ENCODE assay signal across 8 cellular contexts in the genomic region with DNA sequence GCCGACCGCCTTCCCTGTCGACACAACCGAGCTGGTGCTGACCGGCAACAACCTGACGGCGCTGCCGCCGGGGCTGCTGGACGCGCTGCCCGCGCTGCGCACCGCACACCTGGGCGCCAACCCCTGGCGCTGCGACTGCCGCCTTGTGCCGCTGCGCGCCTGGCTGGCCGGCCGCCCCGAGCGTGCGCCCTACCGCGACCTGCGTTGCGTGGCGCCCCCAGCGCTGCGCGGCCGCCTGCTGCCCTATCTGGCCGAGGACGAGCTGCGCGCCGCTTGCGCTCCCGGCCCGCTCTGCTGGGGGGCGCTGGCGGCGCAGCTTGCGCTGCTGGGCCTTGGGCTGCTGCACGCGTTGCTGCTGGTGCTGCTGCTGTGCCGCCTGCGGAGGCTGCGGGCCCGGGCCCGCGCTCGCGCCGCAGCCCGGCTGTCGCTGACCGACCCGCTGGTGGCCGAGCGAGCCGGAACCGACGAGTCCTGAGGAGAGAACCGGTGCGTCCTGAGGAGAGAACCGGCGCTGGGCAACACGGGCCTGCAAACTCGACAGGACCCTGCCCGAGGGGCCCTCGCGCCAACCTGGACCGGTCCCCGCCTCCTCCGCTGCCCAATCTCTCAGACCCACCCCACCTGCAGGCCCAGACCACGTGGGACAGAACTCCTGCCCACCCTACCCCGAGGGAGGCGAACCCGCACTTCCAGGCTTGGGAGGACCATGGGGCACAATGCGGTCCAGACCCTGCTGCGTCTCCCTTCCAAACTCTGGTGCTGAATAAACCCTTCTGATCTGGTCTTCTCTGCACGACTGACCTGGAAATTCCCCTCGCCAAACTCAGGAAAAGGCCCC. TPM values are rescaled to one million over a fixed set of nuclear protein-coding genes. Genes with fewer than 3 reads are reported as not detected.
A peak's percentile ranks its signal among the peaks of the same experiment; 100 is the strongest.
DNase-seq lines count a peak whose midpoint lies in the region; ATAC-seq, FAIRE-seq and TF ChIP-seq lines count a peak whose summit lies in the region.

No MANE protein-coding gene starts in this region.

- peaks cover 8% of the 10 kb centered on the region for H3K4me1 Mint-ChIP-seq in activated naive CD8-positive, alpha-beta T cell (ENCODE audit: low read depth)

- H3K27me3 ChIP-seq in left lung = peaks cover 16 to 65% of the 10 kb centered on the region in 2 donors

- H3K27ac Mint-ChIP-seq in activated naive CD8-positive, alpha-beta T cell = no peak overlapping the region

- ATAC-seq in Right ventricle myocardium inferior = peak; percentile 17
- ATAC-seq in left lung = peak; percentile 31

- H3K4me3 Mint-ChIP-seq in activated naive CD8-positive, alpha-beta T cell = peak overlapping the region; percentile 53

- no peak for TF ChIP-seq CTCF in left lung (IDR thresholded peaks at IDR 0.05)

- H3K4me3 ChIP-seq in left lung (peak overlapping the region in 1 of 2 donors; percentile 0), urinary bladder (ENCODE audit: low read depth, low read length) (peak overlapping the region; percentile 10)

- WGBS in urinary bladder = 18% methylated on average over 88 of the region's 88 CpGs

- H3K4me1 ChIP-seq in left lung = peaks cover 5 to 18% of the 10 kb centered on the region in 2 donors
- H3K4me1 ChIP-seq in urinary bladder (ENCODE audit: insufficient read depth) = no peaks in the 10 kb centered on the region

- DNase-seq in Right ventricle myocardium inferior (ENCODE audit: missing footprints) (no peak), cardiac septum (ENCODE audit: low spot score) (no peak), left lung (no peak), urothelium cell line (ENCODE audit: low spot score) (no peak), T-helper 9 cell (no peak), NCI-H2081 treated with DMSO at 0.1 percent for 48 hours (lab: John Stamatoyannopoulos, UW) (no peak)

- H3K27me3 Mint-ChIP-seq in activated naive CD8-positive, alpha-beta T cell = peaks cover 13% of the 10 kb centered on the region

- H3K36me3 Mint-ChIP-seq in activated naive CD8-positive, alpha-beta T cell = peaks cover 2% of the 10 kb centered on the region

- no peaks in the 10 kb centered on the region for H3K9me3 Mint-ChIP-seq in activated naive CD8-positive, alpha-beta T cell (ENCODE audit: low read depth)

- no peaks in the 10 kb centered on the region for H3K9me3 ChIP-seq in left lung

- H3K36me3 ChIP-seq in left lung = peaks cover 0 to 26% of the 10 kb centered on the region in 2 donors
- no peaks in the 10 kb centered on the region for H3K36me3 ChIP-seq in urinary bladder (ENCODE audit: insufficient read depth)

- FAIRE-seq in urothelium cell line (lab: Jason Lieb, UNC) = no peak

- H3K27ac ChIP-seq in left lung = no peak overlapping the region
- H3K27ac ChIP-seq in urinary bladder (ENCODE audit: low read depth) = no peak overlapping the region

- intact Hi-C loops in Right ventricle myocardium inferior (cut with DNase I) = no loop called here
- intact Hi-C loops in cardiac septum (cut with DNase I) = loop anchor here (5.0 kb wide), 1 partner anchor 218 kb away; a partner anchor contains a TSS
- intact Hi-C loops in left lung (cut with DNase I) = no loop called here

RNA-seq across cellular contexts. Expression of a gene that starts 0.9 kb away (rescaled TPM):
- total RNA-seq in Right ventricle myocardium inferior = not detected
- 5.5 TPM for total RNA-seq in cardiac septum
- total RNA-seq in left lung = 1 to 10 TPM in 1 of 2 donors, not detected in 1; 3.6 TPM
- total RNA-seq in urinary bladder = 1.6 TPM
- polyA plus RNA-seq in urinary bladder = 2.2 TPM

RNA-seq across cellular contexts. Expression of a gene that starts 9.9 kb away (rescaled TPM):
- total RNA-seq in Right ventricle myocardium inferior (120 TPM), cardiac septum (191 TPM), left lung (10 to 100 TPM; 14.6 to 20.3 TPM), urinary bladder (25.6 TPM)
- polyA plus RNA-seq in urinary bladder = 20.9 TPM

RNA-seq across cellular contexts. Expression of a gene that starts 36.4 kb away (rescaled TPM):
- 3.6 TPM for total RNA-seq in Right ventricle myocardium inferior
- 0.48 TPM for total RNA-seq in cardiac septum
- total RNA-seq in left lung = 10 to 100 TPM in 1 of 2 donors, 1 to 10 TPM in 1; 4.4 to 11.2 TPM
- total RNA-seq in urinary bladder = 1.2 TPM
- 1.4 TPM for polyA plus RNA-seq in urinary bladder
